Comparison of ENCODE assay signal across 16 cellular contexts in the genomic region with DNA sequence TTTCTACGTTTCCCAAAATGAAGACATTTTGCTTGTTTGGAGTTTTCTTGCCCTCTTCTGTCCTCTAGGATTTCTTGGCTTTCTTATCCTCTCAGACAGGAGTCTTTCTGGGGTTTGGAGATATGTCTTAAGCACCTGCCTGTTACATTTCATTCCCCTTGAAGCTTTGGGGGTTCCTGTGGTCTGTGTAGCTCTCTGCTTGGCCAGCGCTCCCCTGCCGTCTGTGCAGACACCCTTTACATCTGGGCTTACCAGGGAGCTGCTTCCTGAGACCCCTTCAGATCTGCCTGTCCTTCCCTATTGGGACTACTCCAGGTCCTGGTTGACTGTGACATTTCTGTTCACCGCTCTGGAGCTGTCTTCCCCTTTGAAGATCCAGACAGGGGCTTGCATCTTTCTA.
A peak's percentile ranks its signal among the peaks of the same experiment; 100 is the strongest.
DNase-seq lines count a peak whose midpoint lies in the region; TF ChIP-seq lines count a peak whose summit lies in the region.
"Had no signal": no experiment of that assay in that cellular context is flagged by ENCODE, and none has a peak within 500 bp of the region (broad histone marks: within the 10 kb centered on the region; RNA-seq: fewer than 3 reads in every experiment).

No MANE protein-coding gene starts in this region.

- H3K79me2 ChIP-seq in Karpas-422 (ENCODE audit: low read length), result no peaks in the 10 kb centered on the region

- peaks cover 96% of the 10 kb centered on the region for H3K27me3 Mint-ChIP-seq in Calu3 (ENCODE audit: unreplicated experiment)

- H3K27ac ChIP-seq in BLaER1 (no peak overlapping the region), Karpas-422 (ENCODE audit: low read length) (peak overlapping the region; percentile 96)
- H3K27ac ChIP-seq: 22Rv1, A549, C4-2B had no signal

- intact Hi-C loops in posterior vena cava (cut with DNase I) (no loop called here), Calu3 (cut with micrococcal nuclease; ENCODE audit: unreplicated experiment) (loop anchor here (2.0 kb wide), 1 partner anchor 20 kb away; no protein-coding TSS in a partner anchor)

- TF ChIP-seq CTCF in Calu3 (IDR thresholded peaks at IDR 0.05; ENCODE audit: unreplicated experiment), result no peak

- H3K36me3 Mint-ChIP-seq in Calu3 (ENCODE audit: insufficient read depth, unreplicated experiment), result no peaks in the 10 kb centered on the region
- H3K36me3 Mint-ChIP-seq: CD8-positive, alpha-beta T cell had no signal

- H3K27me3 ChIP-seq in BLaER1 (no peaks in the 10 kb centered on the region), Karpas-422 (ENCODE audit: low read length) (no peaks in the 10 kb centered on the region)

- no peak overlapping the region for H2AFZ ChIP-seq in Karpas-422 (ENCODE audit: low read length)

- H3K9me3 ChIP-seq in BLaER1 (no peaks in the 10 kb centered on the region), Karpas-422 (ENCODE audit: low read length) (no peaks in the 10 kb centered on the region)
- H3K9me3 ChIP-seq: A549, Caco-2 had no signal

- H3K4me3 ChIP-seq in BLaER1 (no peak overlapping the region), Karpas-422 (ENCODE audit: low read length) (peak overlapping the region; percentile 17; the same call in 1 of the 2 replicates)
- H3K4me3 ChIP-seq: A549 had no signal

- no peaks in the 10 kb centered on the region for H3K4me1 Mint-ChIP-seq in Calu3 (ENCODE audit: low read depth, unreplicated experiment)
- H3K4me1 Mint-ChIP-seq: B cell had no signal

- no peaks in the 10 kb centered on the region for H3K36me3 ChIP-seq in BLaER1
- no peaks in the 10 kb centered on the region for H3K36me3 ChIP-seq in Karpas-422 (ENCODE audit: insufficient read depth, low read length)

- H3K27ac Mint-ChIP-seq in Calu3 (ENCODE audit: unreplicated experiment), result no peak overlapping the region
- H3K27ac Mint-ChIP-seq: B cell; CD4-positive, alpha-beta T cell; CD8-positive, alpha-beta T cell had no signal

- H4K20me1 ChIP-seq in BLaER1 (no peaks in the 10 kb centered on the region), Karpas-422 (ENCODE audit: insufficient read depth, low read depth, low read length) (no peaks in the 10 kb centered on the region)

- no TSS peak for BruUV-seq in Calu3 (replicated peaks; lab: Mats Ljungman, UMichigan)

- H3K4me2 ChIP-seq in BLaER1 (peak overlapping the region; percentile 48), Karpas-422 (ENCODE audit: low read depth, low read length, poor library complexity, severe bottlenecking) (peak overlapping the region; percentile 53)
- H3K4me2 ChIP-seq: A549 had no signal

- H3K4me3 Mint-ChIP-seq in Calu3 (ENCODE audit: low read depth, unreplicated experiment), result no peak overlapping the region
- H3K4me3 Mint-ChIP-seq: B cell; CD4-positive, alpha-beta T cell; CD8-positive, alpha-beta T cell had no signal

- H3K4me1 ChIP-seq in BLaER1 (peaks cover 33% of the 10 kb centered on the region), Karpas-422 (ENCODE audit: low read length) (peaks cover 78% of the 10 kb centered on the region)
- H3K4me1 ChIP-seq: A549, Caco-2 had no signal

- CTCF ChIA-PET in Calu3 (lab: Charles Lee), result no interaction called here

- no peak overlapping the region for H3K9ac ChIP-seq in BLaER1
- H3K9ac ChIP-seq in Karpas-422 (ENCODE audit: low read length), result peak overlapping the region; percentile 68

- no peaks in the 10 kb centered on the region for H3K9me3 Mint-ChIP-seq in Calu3 (ENCODE audit: low read depth, unreplicated experiment)
- H3K9me3 Mint-ChIP-seq: CD4-positive, alpha-beta T cell; CD8-positive, alpha-beta T cell had no signal

- H3K9me2 ChIP-seq in Karpas-422 (replicated peaks; ENCODE audit: insufficient read depth, low read length), result no peaks in the 10 kb centered on the region

- DNase-seq in Karpas-422 (peak; percentile 54), posterior vena cava (ENCODE audit: low spot score) (peak; percentile 8), DMS53 (lab: John Stamatoyannopoulos, UW) (no peak), Calu3 (no peak)
- DNase-seq: AML-193; Caco-2; CD4-positive, alpha-beta T cell; CD8-positive, alpha-beta T cell; DMS 273 treated with DMSO at 0.1 percent for 48 hours; DMS153; GF-D8 had no signal

Comparison
In these comparisons a context has a peak if more than half of its experiments do, and no peak if none do; other contexts are left out.
1. DNase-seq: peak in Karpas-422 (single experiment) and posterior vena cava (single experiment); none in DMS53 (single experiment) and Calu3 (single experiment).